In the genomic region with DNA sequence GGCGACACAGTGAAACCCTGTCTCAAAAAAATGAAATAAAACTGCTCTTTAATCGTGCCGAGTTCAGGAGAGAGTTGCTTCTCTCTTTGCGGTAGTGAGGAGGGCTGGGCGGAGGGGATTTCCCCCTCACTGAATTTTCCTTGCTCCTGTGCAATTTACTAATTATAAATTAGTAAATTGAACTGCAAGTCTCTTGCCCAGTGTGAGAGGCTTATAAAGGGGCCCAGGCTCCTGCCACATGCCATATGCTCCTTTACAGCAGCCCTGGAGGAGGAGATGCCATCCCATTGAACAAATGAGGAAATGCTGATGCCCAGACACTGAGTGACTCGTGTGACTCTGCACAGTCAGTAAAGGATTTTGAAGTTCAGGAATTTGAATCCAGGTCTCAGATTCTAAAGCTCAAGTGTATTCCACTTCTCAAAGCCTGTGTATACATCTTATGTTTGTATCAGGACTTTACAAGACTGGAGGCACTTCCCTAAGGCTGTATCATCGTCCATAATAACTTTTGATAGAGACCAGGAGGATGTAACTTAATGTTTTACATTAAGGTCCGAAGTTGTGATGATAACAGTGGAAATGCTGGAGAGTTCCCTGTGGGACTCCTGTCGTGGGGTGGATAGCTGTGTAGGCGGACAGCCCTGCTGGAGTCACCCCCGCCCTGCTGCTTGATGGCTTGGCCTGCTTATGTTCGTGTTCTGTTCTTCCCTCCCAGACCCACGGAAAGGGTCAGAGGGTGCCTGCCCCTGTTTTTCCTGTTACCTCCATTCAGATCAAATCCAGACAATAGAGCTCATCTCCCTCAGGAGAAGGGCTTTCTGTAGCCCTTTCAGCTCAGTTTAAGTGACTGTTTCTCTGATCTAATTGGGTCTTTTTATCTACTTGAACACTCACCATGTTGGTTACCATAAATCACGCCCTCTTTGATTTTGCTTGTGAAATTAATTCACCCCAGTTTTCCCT, we compare ENCODE assay signal across 13 cellular contexts. TPM values are rescaled to one million over a fixed set of nuclear protein-coding genes. Genes with fewer than 3 reads are reported as not detected.
DNase-seq lines count a peak whose midpoint lies in the region; ATAC-seq and TF ChIP-seq lines count a peak whose summit lies in the region.
"Had no signal": no experiment of that assay in that cellular context is flagged by ENCODE, and none has a peak within 500 bp of the region (broad histone marks: within the 10 kb centered on the region; RNA-seq: fewer than 3 reads in every experiment).

No MANE protein-coding gene starts in this region.

- ATAC-seq in naive B cell (ENCODE audit: low read depth in 2 of 2) (peak; percentile 28 to 42), HG02981 (IDR thresholded peaks at IDR 0.05; ENCODE audit: unreplicated experiment) (no peak), GM18498 (IDR thresholded peaks at IDR 0.05; ENCODE audit: unreplicated experiment) (no peak)

- POLR2A ChIA-PET in HEK293 (lab: Yijun Ruan, JAX): no interaction called here

- no peak overlapping the region for H3K4me3 ChIP-seq in HEK293 (ENCODE audit: low read depth, low read length)
- peak overlapping the region; percentile 24 for H3K4me3 ChIP-seq in WERI-Rb-1 (ENCODE audit: low read depth, low read length)
- H3K4me3 ChIP-seq: coronary artery, sigmoid colon, SJCRH30 had no signal

- peaks cover 56 to 80% (median 69%) of the 10 kb centered on the region in 3 donors for H3K4me1 Mint-ChIP-seq in naive B cell

- H3K36me3 Mint-ChIP-seq in naive B cell: no peaks in the 10 kb centered on the region
- H3K36me3 Mint-ChIP-seq: activated naive CD8-positive, alpha-beta T cell had no signal

- TF ChIP-seq CTCF in HEK293 (tag by site-specific recombination; IDR thresholded peaks at IDR 0.05): no peak
- no peak for TF ChIP-seq CTCF in WERI-Rb-1 (IDR thresholded peaks at IDR 0.05; ENCODE audit: low read depth, low read length)

- CTCF ChIA-PET in HEK293 (lab: Yijun Ruan, JAX): interaction anchor here (0.7 kb wide), 1 partner anchor 598 kb away, joined by 3 read pairs; no protein-coding TSS in a partner anchor

- no peaks in the 10 kb centered on the region for H3K27me3 ChIP-seq in WERI-Rb-1 (ENCODE audit: insufficient read depth, low read depth, severe bottlenecking)
- H3K27me3 ChIP-seq: sigmoid colon, SJCRH30 had no signal

- peak; percentile 78 for DNase-seq in D341Med (ENCODE audit: low spot score)
- peak; percentile 75 for DNase-seq in WERI-Rb-1
- DNase-seq in naive B cell: no peak
- DNase-seq in NCI-H146 treated with DMSO at 0.1 percent for 48 hours (lab: John Stamatoyannopoulos, UW; ENCODE audit: unreplicated experiment): no peak
- DNase-seq: activated CD4-positive, alpha-beta T cell treated with anti-CD3 and anti-CD28 coated beads, Interleukin-2, amount 50 U/mL, for 1 hour; COR-L47; sigmoid colon; SJCRH30 had no signal

- no peak overlapping the region; the same call in 1 of the 2 replicates for H3K27ac ChIP-seq in HEK293 (ENCODE audit: extremely low read depth, low read depth, low read length)
- H3K27ac ChIP-seq in WERI-Rb-1: peak overlapping the region; percentile 60
- H3K27ac ChIP-seq: coronary artery, SJCRH30 had no signal

- H3K27me3 Mint-ChIP-seq in naive B cell: no peaks in the 10 kb centered on the region

- peaks cover 67% of the 10 kb centered on the region for H3K4me1 ChIP-seq in HEK293 (ENCODE audit: control insufficient read depth, insufficient read depth, low read length)

- H3K9me3 ChIP-seq in HEK293 (ENCODE audit: control insufficient read depth, insufficient read depth, low read depth, low read length): no peaks in the 10 kb centered on the region
- H3K9me3 ChIP-seq in WERI-Rb-1 (ENCODE audit: severe bottlenecking): no peaks in the 10 kb centered on the region
- H3K9me3 ChIP-seq: sigmoid colon, SJCRH30 had no signal

- H3K27ac Mint-ChIP-seq in naive B cell: peak overlapping the region in 3 of 6 donors; percentile 2 to 44 (median 42)

- H3K36me3 ChIP-seq in HEK293 (ENCODE audit: control insufficient read depth in 2 of 2, insufficient read depth in 1 of 2, low read length in 2 of 2): no peaks in the 10 kb centered on the region
- H3K36me3 ChIP-seq in WERI-Rb-1: no peaks in the 10 kb centered on the region
- H3K36me3 ChIP-seq: sigmoid colon, SJCRH30 had no signal

- H3K9me3 Mint-ChIP-seq in naive B cell: no peaks in the 10 kb centered on the region

- peak overlapping the region in 5 of 8 donors; percentile 23 to 67 (median 44) for H3K4me3 Mint-ChIP-seq in naive B cell
- H3K4me3 Mint-ChIP-seq: activated naive CD8-positive, alpha-beta T cell had no signal

TF ChIP-seq in HEK293, 187 proteins besides CTCF, POLR2A, EP300 and RAD21 (continues in another document):
- TF ChIP-seq ZNF548 (tag by site-specific recombination; IDR thresholded peaks at IDR 0.05) (no peak), ZNF830 (tag by site-specific recombination; IDR thresholded peaks at IDR 0.05; ENCODE audit: low read depth) (no peak), SETDB1 (IDR thresholded peaks at IDR 0.05; ENCODE audit: insufficient read length, low read length) (no peak), ZNF596 (tag by site-specific recombination; IDR thresholded peaks at IDR 0.05) (no peak), ZNF792 (tag by site-specific recombination; IDR thresholded peaks at IDR 0.05) (no peak), EGR2 (tag by site-specific recombination; IDR thresholded peaks at IDR 0.05; ENCODE audit: low read depth) (peak; percentile 56; the same call in 1 of the 2 replicates), ZIC2 (tag by site-specific recombination; IDR thresholded peaks at IDR 0.05) (peak; percentile 73), ZNF571 (tag by site-specific recombination; IDR thresholded peaks at IDR 0.05) (no peak)
- TF ChIP-seq, protein P1, sequence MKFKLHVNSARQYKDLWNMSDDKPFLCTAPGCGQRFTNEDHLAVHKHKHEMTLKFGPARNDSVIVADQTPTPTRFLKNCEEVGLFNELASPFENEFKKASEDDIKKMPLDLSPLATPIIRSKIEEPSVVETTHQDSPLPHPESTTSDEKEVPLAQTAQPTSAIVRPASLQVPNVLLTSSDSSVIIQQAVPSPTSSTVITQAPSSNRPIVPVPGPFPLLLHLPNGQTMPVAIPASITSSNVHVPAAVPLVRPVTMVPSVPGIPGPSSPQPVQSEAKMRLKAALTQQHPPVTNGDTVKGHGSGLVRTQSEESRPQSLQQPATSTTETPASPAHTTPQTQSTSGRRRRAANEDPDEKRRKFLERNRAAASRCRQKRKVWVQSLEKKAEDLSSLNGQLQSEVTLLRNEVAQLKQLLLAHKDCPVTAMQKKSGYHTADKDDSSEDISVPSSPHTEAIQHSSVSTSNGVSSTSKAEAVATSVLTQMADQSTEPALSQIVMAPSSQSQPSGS (tag by site-specific recombination; IDR thresholded peaks at IDR 0.05; ENCODE audit: low read depth): no peak
- TF ChIP-seq, protein P2, sequence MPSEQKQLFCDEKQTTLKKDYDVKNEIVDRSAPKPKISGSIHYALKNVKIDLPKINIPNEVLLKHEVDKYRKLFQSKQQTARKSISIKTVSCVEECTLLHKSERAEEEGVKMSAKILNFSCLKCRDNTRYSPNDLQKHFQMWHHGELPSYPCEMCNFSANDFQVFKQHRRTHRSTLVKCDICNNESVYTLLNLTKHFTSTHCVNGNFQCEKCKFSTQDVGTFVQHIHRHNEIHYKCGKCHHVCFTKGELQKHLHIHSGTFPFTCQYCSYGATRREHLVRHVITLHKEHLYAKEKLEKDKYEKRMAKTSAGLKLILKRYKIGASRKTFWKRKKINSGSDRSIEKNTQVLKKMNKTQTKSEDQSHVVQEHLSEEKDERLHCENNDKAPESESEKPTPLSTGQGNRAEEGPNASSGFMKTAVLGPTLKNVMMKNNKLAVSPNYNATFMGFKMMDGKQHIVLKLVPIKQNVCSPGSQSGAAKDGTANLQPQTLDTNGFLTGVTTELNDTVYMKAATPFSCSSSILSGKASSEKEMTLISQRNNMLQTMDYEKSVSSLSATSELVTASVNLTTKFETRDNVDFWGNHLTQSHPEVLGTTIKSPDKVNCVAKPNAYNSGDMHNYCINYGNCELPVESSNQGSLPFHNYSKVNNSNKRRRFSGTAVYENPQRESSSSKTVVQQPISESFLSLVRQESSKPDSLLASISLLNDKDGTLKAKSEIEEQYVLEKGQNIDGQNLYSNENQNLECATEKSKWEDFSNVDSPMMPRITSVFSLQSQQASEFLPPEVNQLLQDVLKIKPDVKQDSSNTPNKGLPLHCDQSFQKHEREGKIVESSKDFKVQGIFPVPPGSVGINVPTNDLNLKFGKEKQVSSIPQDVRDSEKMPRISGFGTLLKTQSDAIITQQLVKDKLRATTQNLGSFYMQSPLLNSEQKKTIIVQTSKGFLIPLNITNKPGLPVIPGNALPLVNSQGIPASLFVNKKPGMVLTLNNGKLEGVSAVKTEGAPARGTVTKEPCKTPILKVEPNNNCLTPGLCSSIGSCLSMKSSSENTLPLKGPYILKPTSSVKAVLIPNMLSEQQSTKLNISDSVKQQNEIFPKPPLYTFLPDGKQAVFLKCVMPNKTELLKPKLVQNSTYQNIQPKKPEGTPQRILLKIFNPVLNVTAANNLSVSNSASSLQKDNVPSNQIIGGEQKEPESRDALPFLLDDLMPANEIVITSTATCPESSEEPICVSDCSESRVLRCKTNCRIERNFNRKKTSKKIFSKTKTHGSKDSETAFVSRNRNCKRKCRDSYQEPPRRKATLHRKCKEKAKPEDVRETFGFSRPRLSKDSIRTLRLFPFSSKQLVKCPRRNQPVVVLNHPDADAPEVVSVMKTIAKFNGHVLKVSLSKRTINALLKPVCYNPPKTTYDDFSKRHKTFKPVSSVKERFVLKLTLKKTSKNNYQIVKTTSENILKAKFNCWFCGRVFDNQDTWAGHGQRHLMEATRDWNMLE (tag by site-specific recombination; conservative IDR thresholded peaks at IDR 0.05; ENCODE audit: low read depth): no peak

RNA-seq across cellular contexts. Expression of a gene that starts 13.9 kb away (rescaled TPM):
- 1 to 10 TPM; 1.5 to 6.0 (median 3.4) TPM for polyA plus RNA-seq in naive B cell (ENCODE audit: low read depth in 6 of 6)

Comparison
In these comparisons a context has a peak if more than half of its experiments do, and no peak if none do; other contexts are left out.
1. DNase-seq: peak in D341Med (single experiment) and WERI-Rb-1 (single experiment); none in naive B cell (single experiment) and NCI-H146 treated with DMSO at 0.1 percent for 48 hours (single experiment).
2. ATAC-seq: peak in naive B cell (2 of 2); none in HG02981 (single experiment) and GM18498 (single experiment).